13 cellular contexts compared by ENCODE assay signal in genomic region chr4:17142232-17142711, GRCh38.
DNase-seq lines count a peak whose midpoint lies in the region; ATAC-seq and TF ChIP-seq lines count a peak whose summit lies in the region.
"Had no signal": no experiment of that assay in that cellular context is flagged by ENCODE, and none has a peak within 500 bp of the region (broad histone marks: within the 10 kb centered on the region; RNA-seq: fewer than 3 reads in every experiment).

No MANE protein-coding gene starts in this region.

- H4K91ac ChIP-seq in IMR-90 (ENCODE audit: insufficient read depth, low read depth, low read length): peak overlapping the region; percentile 97; the same call in 1 of the 2 replicates

- H3K9me1 ChIP-seq in IMR-90 (ENCODE audit: insufficient read depth, low read length): peaks cover 2% of the 10 kb centered on the region; the same call in 1 of the 2 replicates

- peak overlapping the region; percentile 5 to 95; a peak in 3 of 4 replicates for H4K8ac ChIP-seq in IMR-90 (ENCODE audit: low read depth in 2 of 2, low read length in 2 of 2)

- no TSS peak for BruUV-seq in IMR-90 (replicated peaks; lab: Mats Ljungman, UMichigan)

- H4K20me1 ChIP-seq in IMR-90 (ENCODE audit: insufficient read depth, low read length): no peaks in the 10 kb centered on the region

- H3K36me3 ChIP-seq in IMR-90 (ENCODE audit: control insufficient read depth, insufficient read depth, low read length) (no peaks in the 10 kb centered on the region), adipocyte (ENCODE audit: control insufficient read depth, insufficient read depth, low read length, severe bottlenecking) (no peaks in the 10 kb centered on the region), tibial artery (no peaks in the 10 kb centered on the region)
- H3K36me3 ChIP-seq: BE2C had no signal

- H3K18ac ChIP-seq in IMR-90 (ENCODE audit: low read depth, low read length): peak overlapping the region; percentile 77; the same call in 1 of the 2 replicates

- peak overlapping the region; percentile 74; the same call in 2 of the 3 replicates for H2BK15ac ChIP-seq in IMR-90 (ENCODE audit: low read depth, low read length)

- H2AK5ac ChIP-seq in IMR-90 (ENCODE audit: low read depth, low read length): peak overlapping the region; percentile 25; the same call in 1 of the 2 replicates

- peak overlapping the region; percentile 71 for H3K23ac ChIP-seq in IMR-90 (ENCODE audit: low read depth, low read length)

- H3K4me3 ChIP-seq in AG04450 (ENCODE audit: low read depth, low read length) (no peak overlapping the region), IMR-90 (ENCODE audit: insufficient read depth, low read depth, low read length) (no peak overlapping the region), adipocyte (ENCODE audit: low read length) (no peak overlapping the region), tibial artery (no peak overlapping the region)

- peak overlapping the region; percentile 99 for H2BK120ac ChIP-seq in IMR-90 (ENCODE audit: low read depth, low read length)

- in situ Hi-C loops in IMR-90 (cut with MboI; ENCODE audit: low sequenced_read_pairs): no loop called here
- in situ Hi-C loops in KBM-7 (cut with MboI; ENCODE audit: low pct_unique_long_range_greater_than_20kb, low sequenced_read_pairs): no loop called here

- no peak for TF ChIP-seq CTCF in AG04450 (IDR thresholded peaks at IDR 0.05; ENCODE audit: low read depth, low read length)
- no peak for TF ChIP-seq CTCF in IMR-90 (conservative IDR thresholded peaks at IDR 0.05; ENCODE audit: low read depth, low read length)
- TF ChIP-seq CTCF in tibial artery (IDR thresholded peaks at IDR 0.05): no peak
- TF ChIP-seq CTCF in GM10248 (IDR thresholded peaks at IDR 0.05; ENCODE audit: control extremely low read depth, extremely low read depth, low read depth, missing control alignments): no peak

- intact Hi-C loops in IMR-90 (cut with micrococcal nuclease): no loop called here
- intact Hi-C loops in tibial artery (cut with DNase I; ENCODE audit: low total_unique reads): no loop called here

- dilution Hi-C loops in IMR-90 (cut with HindIII; ENCODE audit: low sequenced_read_pairs, unreplicated experiment): no loop called here

- peak; percentile 85 for ATAC-seq in IMR-90 (ENCODE audit: low read depth)
- ATAC-seq in activated CD4-positive, CD25-positive, alpha-beta regulatory T cell treated with anti-CD3 and anti-CD28 coated beads, Interleukin-2, amount 50 U/mL, for 24 hours: no peak

- POLR2A ChIA-PET in AG04450 (lab: Yijun Ruan, JAX) (interaction anchor here (0.6 to 1.1 kb wide), 4 partner anchors 47 to 607 kb away, joined by 3 to 6 read pairs (median 3); no protein-coding TSS in a partner anchor), IMR-90 (lab: Charles Lee; ENCODE audit: unreplicated experiment) (no interaction called here), GM10248 (lab: Yijun Ruan, JAX) (no interaction called here)

- H3K9ac ChIP-seq in IMR-90 (ENCODE audit: low read depth, low read length) (no peak overlapping the region), adipocyte (ENCODE audit: low read length) (no peak overlapping the region)

- peak overlapping the region; percentile 83; the same call in 1 of the 2 replicates for H4K5ac ChIP-seq in IMR-90 (ENCODE audit: low read depth, low read length)

- peak overlapping the region; percentile 97 for H2BK20ac ChIP-seq in IMR-90 (ENCODE audit: low read depth, low read length)

- no peak overlapping the region for H2AFZ ChIP-seq in IMR-90 (replicated peaks; ENCODE audit: low read length, poor library complexity)

- no peaks in the 10 kb centered on the region for H3K27me3 ChIP-seq in AG04450 (ENCODE audit: control insufficient read depth, insufficient read depth, low read length)
- H3K27me3 ChIP-seq in IMR-90 (ENCODE audit: control insufficient read depth, insufficient read depth, low read length): no peaks in the 10 kb centered on the region
- H3K27me3 ChIP-seq in adipocyte (replicated peaks; ENCODE audit: control insufficient read depth, insufficient read depth, low read length): no peaks in the 10 kb centered on the region
- no peaks in the 10 kb centered on the region for H3K27me3 ChIP-seq in tibial artery
- H3K27me3 ChIP-seq: BE2C had no signal

- H3K4me1 ChIP-seq in IMR-90 (ENCODE audit: control insufficient read depth, insufficient read depth, low read length) (peaks cover 9% of the 10 kb centered on the region), adipocyte (ENCODE audit: control insufficient read depth, insufficient read depth, low read length) (peaks cover 8% of the 10 kb centered on the region), tibial artery (no peaks in the 10 kb centered on the region)

- peak overlapping the region; percentile 59 for H3K56ac ChIP-seq in IMR-90 (ENCODE audit: extremely low read depth, insufficient read depth, low read length)

- peak overlapping the region; percentile 43 for H2AK9ac ChIP-seq in IMR-90 (replicated peaks; ENCODE audit: low read depth, low read length, poor library complexity)

- peak overlapping the region; percentile 81 for H3K14ac ChIP-seq in IMR-90 (replicated peaks; ENCODE audit: low read depth, low read length)

- H3K4me2 ChIP-seq in IMR-90 (ENCODE audit: low read depth, low read length): peak overlapping the region; percentile 68; the same call in 1 of the 2 replicates

- peak overlapping the region; percentile 71 for H3K27ac ChIP-seq in AG04450 (ENCODE audit: low read depth, low read length)
- H3K27ac ChIP-seq in IMR-90 (ENCODE audit: insufficient read depth, low read length): peak overlapping the region; percentile 70
- H3K27ac ChIP-seq in tibial artery: no peak overlapping the region

- TF ChIP-seq POLR2A in IMR-90 (IDR thresholded peaks at IDR 0.05; ENCODE audit: low read depth, low read length): no peak

- CTCF ChIA-PET in AG04450 (lab: Charles Lee) (no interaction called here), IMR-90 (lab: Yijun Ruan, JAX) (interaction anchor here (0.6 to 1.0 kb wide), 2 partner anchors 16 to 180 kb away, joined by 3 to 8 read pairs; no protein-coding TSS in a partner anchor), GM10248 (lab: Yijun Ruan, JAX) (no interaction called here)

- H3K9me3 ChIP-seq in AG04450 (ENCODE audit: control insufficient read depth, insufficient read depth, low read length): peaks cover 6% of the 10 kb centered on the region
- H3K9me3 ChIP-seq in IMR-90 (ENCODE audit: control insufficient read depth, insufficient read depth, low read length): peaks cover 22% of the 10 kb centered on the region
- H3K9me3 ChIP-seq in adipocyte (ENCODE audit: control insufficient read depth, low read length): peaks cover 30% of the 10 kb centered on the region
- H3K9me3 ChIP-seq in tibial artery: peaks cover 0 to 18% (median 8%) of the 10 kb centered on the region in 3 donors
- H3K9me3 ChIP-seq: BE2C had no signal

- peak overlapping the region; percentile 94 for H3K4ac ChIP-seq in IMR-90 (ENCODE audit: low read depth, low read length)

- H3K79me1 ChIP-seq in IMR-90 (ENCODE audit: low read depth in 1 of 2, low read length in 2 of 2): no peaks in the 10 kb centered on the region

- peak overlapping the region; percentile 96 for H2BK5ac ChIP-seq in IMR-90 (ENCODE audit: low read depth, low read length, poor library complexity, severe bottlenecking)

- no peak for TF ChIP-seq RAD21 in IMR-90 (IDR thresholded peaks at IDR 0.05; ENCODE audit: low read length)

- DNase-seq in AG04450 (ENCODE audit: low read depth, low spot score) (peak; percentile 92), IMR-90 (peak; percentile 98), adipocyte (ENCODE audit: low read depth) (peak; percentile 88), iris pigment epithelial cell (ENCODE audit: low read depth) (peak; percentile 96), KBM-7 (no peak), tibial artery (no peak), GM10248 (ENCODE audit: extremely low spot score) (no peak)
- DNase-seq: activated CD4-positive, alpha-beta memory T cell treated with anti-CD3 and anti-CD28 coated beads, Interleukin-2, amount 10 ng/mL, durations not matched to agents 7 days and 5 days; activated naive CD4-positive, alpha-beta T cell treated with anti-CD3 and anti-CD28 coated beads, Interleukin-2, amount 10 ng/mL, durations not matched to agents 7 days and 5 days; BE2C; GOT3; NCI-H510A had no signal

TF ChIP-seq in IMR-90, 13 proteins besides CTCF, POLR2A, EP300 and RAD21:
- TF ChIP-seq FOS (IDR thresholded peaks at IDR 0.05; ENCODE audit: low read depth, low read length) (peak; percentile 87), MAZ (IDR thresholded peaks at IDR 0.05; ENCODE audit: borderline replicate concordance, low read depth, low read length) (no peak), RCOR1 (IDR thresholded peaks at IDR 0.05; ENCODE audit: insufficient replicate concordance, low read length) (peak; percentile 79), SMC3 (IDR thresholded peaks at IDR 0.05; ENCODE audit: low read depth, low read length) (no peak), NFE2L2 (IDR thresholded peaks at IDR 0.05; ENCODE audit: low read depth, low read length) (peak; percentile 4; the same call in 1 of the 2 replicates), CEBPB (IDR thresholded peaks at IDR 0.05; ENCODE audit: low read depth, low read length) (peak; percentile 93), ELK1 (IDR thresholded peaks at IDR 0.05; ENCODE audit: borderline replicate concordance, low read depth, low read length) (no peak), MXI1 (IDR thresholded peaks at IDR 0.05; ENCODE audit: borderline replicate concordance, low read depth, low read length) (peak; percentile 64; the same call in 1 of the 2 replicates)
TF ChIP-seq in IMR-90: peak in this region for 5.

Comparison
In these comparisons a context has a peak if more than half of its experiments do, and no peak if none do; other contexts are left out.
1. DNase-seq: peak in AG04450 (single experiment), IMR-90 (single experiment), adipocyte (single experiment) and iris pigment epithelial cell (single experiment); none in KBM-7 (single experiment), tibial artery (0 of 2) and GM10248 (single experiment).
2. H3K27ac ChIP-seq: peak in AG04450 (single experiment) and IMR-90 (single experiment); none in tibial artery (0 of 2).